Comparison of ENCODE assay signal across 2 cellular contexts in genomic region chr22:29788339-29789279, GRCh38.
TF ChIP-seq lines count a peak whose summit lies in the region.

No MANE protein-coding gene starts in this region.

TF ChIP-seq in HepG2, 621 proteins besides CTCF, POLR2A, EP300 and RAD21:
- TF ChIP-seq, protein P1, sequence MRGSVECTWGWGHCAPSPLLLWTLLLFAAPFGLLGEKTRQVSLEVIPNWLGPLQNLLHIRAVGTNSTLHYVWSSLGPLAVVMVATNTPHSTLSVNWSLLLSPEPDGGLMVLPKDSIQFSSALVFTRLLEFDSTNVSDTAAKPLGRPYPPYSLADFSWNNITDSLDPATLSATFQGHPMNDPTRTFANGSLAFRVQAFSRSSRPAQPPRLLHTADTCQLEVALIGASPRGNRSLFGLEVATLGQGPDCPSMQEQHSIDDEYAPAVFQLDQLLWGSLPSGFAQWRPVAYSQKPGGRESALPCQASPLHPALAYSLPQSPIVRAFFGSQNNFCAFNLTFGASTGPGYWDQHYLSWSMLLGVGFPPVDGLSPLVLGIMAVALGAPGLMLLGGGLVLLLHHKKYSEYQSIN (CRISPR knock-in tag; IDR thresholded peaks at IDR 0.05; ENCODE audit: borderline replicate concordance), result no peak
- peak; percentile 2 for TF ChIP-seq AGO2 (optimal IDR thresholded peaks at IDR 0.05; ENCODE audit: low read depth, low read length)

TF ChIP-seq in endothelial cell of umbilical vein, 7 proteins besides CTCF, POLR2A, EP300 and RAD21:
- TF ChIP-seq, protein P2, sequence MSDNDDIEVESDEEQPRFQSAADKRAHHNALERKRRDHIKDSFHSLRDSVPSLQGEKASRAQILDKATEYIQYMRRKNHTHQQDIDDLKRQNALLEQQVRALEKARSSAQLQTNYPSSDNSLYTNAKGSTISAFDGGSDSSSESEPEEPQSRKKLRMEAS (IDR thresholded peaks at IDR 0.05; ENCODE audit: insufficient read depth, insufficient read length), result no peak
- TF ChIP-seq GATA2 (IDR thresholded peaks at IDR 0.05; ENCODE audit: insufficient read depth, insufficient read length, low read depth, low read length), result no peak
- no peak for TF ChIP-seq JUN (IDR thresholded peaks at IDR 0.05; ENCODE audit: borderline replicate concordance, insufficient read depth, insufficient read length, low read depth)
- TF ChIP-seq FOS (IDR thresholded peaks at IDR 0.05; ENCODE audit: borderline replicate concordance, insufficient read depth, low read length), result no peak
- TF ChIP-seq EZH2 (IDR thresholded peaks at IDR 0.05; ENCODE audit: borderline replicate concordance, low read depth, low read length, severe bottlenecking), result no peak
